Comparison of ENCODE assay signal across 8 cellular contexts in the genomic region with DNA sequence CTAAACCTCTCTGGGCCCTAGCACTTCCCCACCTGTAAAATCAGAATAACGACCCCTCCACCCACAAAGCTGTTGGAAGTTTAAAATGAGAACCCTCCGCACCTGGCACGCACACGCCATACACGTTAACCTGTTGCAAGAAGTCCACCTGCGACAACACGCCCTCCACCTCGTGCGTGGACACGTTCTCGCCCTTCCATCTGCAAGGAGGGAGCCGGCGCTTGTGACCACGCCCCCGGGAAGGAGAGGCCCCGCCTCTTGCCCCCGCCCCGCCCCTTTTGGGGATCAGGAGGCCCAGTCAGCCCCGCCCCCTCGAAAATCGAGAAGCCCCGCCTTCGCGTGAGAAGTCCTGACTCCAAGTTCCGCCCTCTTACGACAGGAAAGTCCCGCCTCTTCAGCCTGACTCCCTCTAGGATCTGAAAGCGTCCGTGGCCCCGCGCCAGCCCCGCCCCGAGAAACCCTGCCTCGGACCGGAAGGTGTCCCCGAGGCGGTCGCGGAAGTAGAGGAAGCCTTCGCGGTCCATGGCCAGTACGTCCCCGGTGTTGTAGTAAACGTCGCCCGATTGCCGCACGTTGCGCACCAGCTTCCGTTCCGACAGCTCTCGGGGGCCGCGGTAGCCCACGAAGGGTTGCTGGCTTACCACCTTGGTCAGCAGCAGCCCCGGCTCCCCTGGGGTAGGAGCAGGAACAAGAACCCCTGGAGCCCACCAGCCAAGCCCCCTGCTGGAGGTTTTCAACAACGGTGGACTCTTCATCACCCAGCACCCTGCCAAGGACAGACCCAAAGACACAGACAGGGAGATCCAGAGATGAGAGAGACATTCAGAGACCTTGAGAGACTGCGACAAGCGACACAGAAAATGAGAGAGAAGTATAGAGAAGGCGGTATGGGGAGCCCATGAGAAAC. TPM values are rescaled to one million over a fixed set of nuclear protein-coding genes. Genes with fewer than 3 reads are reported as not detected.
DNase-seq lines count a peak whose midpoint lies in the region; ATAC-seq, FAIRE-seq and TF ChIP-seq lines count a peak whose summit lies in the region.

No MANE protein-coding gene starts in this region.

- DNase-seq in AML-193 (lab: John Stamatoyannopoulos, UW) (peak; percentile 96 to 99), NCI-H345 treated with DMSO at 0.1 percent for 48 hours (lab: John Stamatoyannopoulos, UW; ENCODE audit: unreplicated experiment) (peak; percentile 85), cerebellar nuclear complex (lab: John Stamatoyannopoulos, UW) (peak; percentile 96 to 98), kidney (peak; percentile 100)
- DNase-seq in activated CD4-positive, CD25-positive, alpha-beta regulatory T cell treated with anti-CD3 and anti-CD28 coated beads, Interleukin-2, amount 50 U/mL, for 72 hours, result peak; percentile 95
- peak; percentile 84 to 96 for DNase-seq in stimulated activated CD4-positive, alpha-beta T cell treated with anti-CD3 and anti-CD28 coated beads, Interleukin-15, amount 100 ng/mL, for 1 hour (ENCODE audit: low read depth in 1 of 2, low spot score in 1 of 2)

- H3K9ac ChIP-seq in kidney (ENCODE audit: low read length in 2 of 2), result peak overlapping the region; percentile 90 to 93

- peak; percentile 3 for TF ChIP-seq CTCF in kidney (IDR thresholded peaks at IDR 0.05; ENCODE audit: borderline replicate concordance, extremely low read depth, insufficient read depth)

- intact Hi-C loops in kidney (cut with DNase I), result no loop called here

- ATAC-seq in GM19025 (IDR thresholded peaks at IDR 0.05; ENCODE audit: low read depth, unreplicated experiment) (peak; percentile 94), HG03280 (IDR thresholded peaks at IDR 0.05; ENCODE audit: unreplicated experiment) (peak; percentile 94)

- H3K9me3 ChIP-seq in kidney (ENCODE audit: control insufficient read depth in 1 of 2, low read length in 2 of 2), result no peaks in the 10 kb centered on the region

- no peaks in the 10 kb centered on the region for H3K36me3 ChIP-seq in kidney (ENCODE audit: control insufficient read depth in 1 of 2, insufficient read depth in 2 of 2, low read length in 2 of 2)

- peaks cover 6 to 20% of the 10 kb centered on the region in 2 donors for H3K4me1 ChIP-seq in kidney (ENCODE audit: control insufficient read depth in 1 of 2, insufficient read depth in 1 of 2, low read depth in 1 of 2, low read length in 2 of 2)

- peak; percentile 68 for FAIRE-seq in kidney (lab: Jason Lieb, UNC)

- peak overlapping the region; percentile 81 to 82 for H3K27ac ChIP-seq in kidney (ENCODE audit: low read depth in 2 of 2, low read length in 2 of 2)

- H3K4me3 ChIP-seq in kidney (ENCODE audit: low read length in 2 of 2), result peak overlapping the region; percentile 90 to 97

RNA-seq across cellular contexts. Expression of a gene that starts 12.5 kb away (rescaled TPM):
- 10.8 TPM for total RNA-seq in kidney
- polyA plus RNA-seq in kidney (ENCODE audit: insufficient read depth, low read depth, low replicate concordance), result 41.5 TPM

RNA-seq across cellular contexts. Expression of a gene that starts 20.3 kb away (rescaled TPM):
- total RNA-seq in kidney, result 16.9 TPM
- polyA plus RNA-seq in kidney (ENCODE audit: insufficient read depth, low read depth, low replicate concordance), result 7.7 TPM

RNA-seq across cellular contexts. Expression of a gene that starts 23.1 kb away (rescaled TPM):
- 13.3 TPM for total RNA-seq in kidney
- 12.6 TPM for polyA plus RNA-seq in kidney (ENCODE audit: insufficient read depth, low read depth, low replicate concordance)

RNA-seq across cellular contexts. Expression of a gene that starts 32.4 kb away (rescaled TPM):
- total RNA-seq in kidney, result 13.0 TPM
- polyA plus RNA-seq in kidney (ENCODE audit: insufficient read depth, low read depth, low replicate concordance), result 3.9 TPM

RNA-seq across cellular contexts. Expression of a gene that starts 44.6 kb away (rescaled TPM):
- total RNA-seq in kidney, result 229 TPM
- 191 TPM for polyA plus RNA-seq in kidney (ENCODE audit: insufficient read depth, low read depth, low replicate concordance)

Comparison
In these comparisons a context has a peak if more than half of its experiments do, and no peak if none do; other contexts are left out.
1. Peak in every context shown above with its lines: DNase-seq, ATAC-seq, H3K4me3 ChIP-seq and H3K27ac ChIP-seq.